1 cellular context compared by ENCODE assay signal in the genomic region with DNA sequence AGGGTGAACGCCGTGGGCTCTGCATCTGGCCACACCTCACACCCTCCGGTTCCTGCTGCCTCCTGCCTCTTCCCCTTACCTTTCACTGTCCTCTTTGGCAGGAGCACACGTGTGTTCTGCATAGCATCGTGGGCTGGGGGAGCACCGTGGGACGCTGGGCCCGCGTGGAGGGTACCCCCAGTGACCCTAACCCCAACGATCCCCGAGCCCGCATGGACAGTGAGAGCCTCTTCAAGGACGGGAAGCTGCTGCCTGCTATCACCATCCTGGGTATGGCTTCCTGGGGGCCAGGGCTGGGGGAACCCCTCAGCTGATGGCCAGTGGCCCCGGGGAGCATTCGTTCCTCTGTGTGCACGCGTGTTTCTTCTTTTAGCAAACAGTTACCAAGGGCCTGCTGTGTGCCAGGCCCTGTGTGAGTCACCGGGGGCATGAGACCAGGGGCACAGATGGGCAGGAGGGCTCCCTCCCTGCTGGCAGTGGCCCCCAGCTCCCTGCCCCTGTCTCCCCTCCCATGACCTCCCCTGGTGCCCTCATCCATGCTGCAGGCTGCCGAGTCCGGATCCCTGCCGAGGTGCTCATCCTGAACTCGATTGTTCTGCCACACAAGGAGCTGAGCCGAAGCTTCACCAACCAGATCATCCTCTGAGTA.
TF ChIP-seq lines count a peak whose summit lies in the region.

No MANE protein-coding gene starts in this region.

TF ChIP-seq in HCT116, 20 proteins besides CTCF, POLR2A, EP300 and RAD21:
- TF ChIP-seq ZFX (IDR thresholded peaks at IDR 0.05) (no peak), ELF1 (IDR thresholded peaks at IDR 0.05; ENCODE audit: borderline replicate concordance, low read depth) (no peak), EZH2 (IDR thresholded peaks at IDR 0.05) (no peak), CEBPB (IDR thresholded peaks at IDR 0.05; ENCODE audit: low read depth) (no peak), YY1 (IDR thresholded peaks at IDR 0.05; ENCODE audit: extremely low read depth, insufficient replicate concordance, low read depth, low read length) (no peak), FOSL1 (IDR thresholded peaks at IDR 0.05; ENCODE audit: low read depth) (no peak), SRF (IDR thresholded peaks at IDR 0.05; ENCODE audit: low read depth) (no peak), EGR1 (IDR thresholded peaks at IDR 0.05; ENCODE audit: low read depth) (no peak), SP1 (IDR thresholded peaks at IDR 0.05; ENCODE audit: low read depth) (no peak), JUND (IDR thresholded peaks at IDR 0.05) (no peak), SIN3A (IDR thresholded peaks at IDR 0.05; ENCODE audit: low read depth) (no peak), CBX3 (IDR thresholded peaks at IDR 0.05; ENCODE audit: low read depth) (no peak), EZH2phosphoT487 (IDR thresholded peaks at IDR 0.05; ENCODE audit: borderline replicate concordance) (no peak), POLR2AphosphoS5 (IDR thresholded peaks at IDR 0.05; ENCODE audit: low read depth, low read length) (no peak), TCF7L2 (IDR thresholded peaks at IDR 0.05; ENCODE audit: borderline replicate concordance, extremely low read depth, insufficient read depth, insufficient read length) (no peak)
- TF ChIP-seq, protein P1, sequence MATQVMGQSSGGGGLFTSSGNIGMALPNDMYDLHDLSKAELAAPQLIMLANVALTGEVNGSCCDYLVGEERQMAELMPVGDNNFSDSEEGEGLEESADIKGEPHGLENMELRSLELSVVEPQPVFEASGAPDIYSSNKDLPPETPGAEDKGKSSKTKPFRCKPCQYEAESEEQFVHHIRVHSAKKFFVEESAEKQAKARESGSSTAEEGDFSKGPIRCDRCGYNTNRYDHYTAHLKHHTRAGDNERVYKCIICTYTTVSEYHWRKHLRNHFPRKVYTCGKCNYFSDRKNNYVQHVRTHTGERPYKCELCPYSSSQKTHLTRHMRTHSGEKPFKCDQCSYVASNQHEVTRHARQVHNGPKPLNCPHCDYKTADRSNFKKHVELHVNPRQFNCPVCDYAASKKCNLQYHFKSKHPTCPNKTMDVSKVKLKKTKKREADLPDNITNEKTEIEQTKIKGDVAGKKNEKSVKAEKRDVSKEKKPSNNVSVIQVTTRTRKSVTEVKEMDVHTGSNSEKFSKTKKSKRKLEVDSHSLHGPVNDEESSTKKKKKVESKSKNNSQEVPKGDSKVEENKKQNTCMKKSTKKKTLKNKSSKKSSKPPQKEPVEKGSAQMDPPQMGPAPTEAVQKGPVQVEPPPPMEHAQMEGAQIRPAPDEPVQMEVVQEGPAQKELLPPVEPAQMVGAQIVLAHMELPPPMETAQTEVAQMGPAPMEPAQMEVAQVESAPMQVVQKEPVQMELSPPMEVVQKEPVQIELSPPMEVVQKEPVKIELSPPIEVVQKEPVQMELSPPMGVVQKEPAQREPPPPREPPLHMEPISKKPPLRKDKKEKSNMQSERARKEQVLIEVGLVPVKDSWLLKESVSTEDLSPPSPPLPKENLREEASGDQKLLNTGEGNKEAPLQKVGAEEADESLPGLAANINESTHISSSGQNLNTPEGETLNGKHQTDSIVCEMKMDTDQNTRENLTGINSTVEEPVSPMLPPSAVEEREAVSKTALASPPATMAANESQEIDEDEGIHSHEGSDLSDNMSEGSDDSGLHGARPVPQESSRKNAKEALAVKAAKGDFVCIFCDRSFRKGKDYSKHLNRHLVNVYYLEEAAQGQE (IDR thresholded peaks at IDR 0.05; ENCODE audit: low read depth): no peak
- TF ChIP-seq, protein P2, sequence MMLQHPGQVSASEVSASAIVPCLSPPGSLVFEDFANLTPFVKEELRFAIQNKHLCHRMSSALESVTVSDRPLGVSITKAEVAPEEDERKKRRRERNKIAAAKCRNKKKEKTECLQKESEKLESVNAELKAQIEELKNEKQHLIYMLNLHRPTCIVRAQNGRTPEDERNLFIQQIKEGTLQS (IDR thresholded peaks at IDR 0.05): no peak
- TF ChIP-seq, protein P3, sequence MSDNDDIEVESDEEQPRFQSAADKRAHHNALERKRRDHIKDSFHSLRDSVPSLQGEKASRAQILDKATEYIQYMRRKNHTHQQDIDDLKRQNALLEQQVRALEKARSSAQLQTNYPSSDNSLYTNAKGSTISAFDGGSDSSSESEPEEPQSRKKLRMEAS (IDR thresholded peaks at IDR 0.05): no peak
- TF ChIP-seq, protein P4, sequence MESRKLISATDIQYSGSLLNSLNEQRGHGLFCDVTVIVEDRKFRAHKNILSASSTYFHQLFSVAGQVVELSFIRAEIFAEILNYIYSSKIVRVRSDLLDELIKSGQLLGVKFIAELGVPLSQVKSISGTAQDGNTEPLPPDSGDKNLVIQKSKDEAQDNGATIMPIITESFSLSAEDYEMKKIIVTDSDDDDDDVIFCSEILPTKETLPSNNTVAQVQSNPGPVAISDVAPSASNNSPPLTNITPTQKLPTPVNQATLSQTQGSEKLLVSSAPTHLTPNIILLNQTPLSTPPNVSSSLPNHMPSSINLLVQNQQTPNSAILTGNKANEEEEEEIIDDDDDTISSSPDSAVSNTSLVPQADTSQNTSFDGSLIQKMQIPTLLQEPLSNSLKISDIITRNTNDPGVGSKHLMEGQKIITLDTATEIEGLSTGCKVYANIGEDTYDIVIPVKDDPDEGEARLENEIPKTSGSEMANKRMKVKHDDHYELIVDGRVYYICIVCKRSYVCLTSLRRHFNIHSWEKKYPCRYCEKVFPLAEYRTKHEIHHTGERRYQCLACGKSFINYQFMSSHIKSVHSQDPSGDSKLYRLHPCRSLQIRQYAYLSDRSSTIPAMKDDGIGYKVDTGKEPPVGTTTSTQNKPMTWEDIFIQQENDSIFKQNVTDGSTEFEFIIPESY (IDR thresholded peaks at IDR 0.05; ENCODE audit: extremely low read depth, insufficient replicate concordance, low read length): no peak
